In genomic region chr6:27582928-27583725, GRCh38 we compare ENCODE assay signal across 8 cellular contexts.
DNase-seq lines count a peak whose midpoint lies in the region; ATAC-seq and TF ChIP-seq lines count a peak whose summit lies in the region.

No MANE protein-coding gene starts in this region.

- H3K9me3 Mint-ChIP-seq in MCF 10A (ENCODE audit: unreplicated experiment): no peaks in the 10 kb centered on the region
- H3K9me3 Mint-ChIP-seq in neural progenitor cell: peaks cover 2% of the 10 kb centered on the region

- H3K4me1 ChIP-seq in breast epithelium (no peaks in the 10 kb centered on the region), NT2/D1 (ENCODE audit: insufficient read depth, insufficient read length) (no peaks in the 10 kb centered on the region), neural progenitor cell (no peaks in the 10 kb centered on the region), uterus (no peaks in the 10 kb centered on the region)

- H4K20me1 ChIP-seq in neural progenitor cell (ENCODE audit: low read depth): no peaks in the 10 kb centered on the region

- H3K36me3 Mint-ChIP-seq in MCF 10A (ENCODE audit: insufficient read depth, unreplicated experiment): peaks cover 10% of the 10 kb centered on the region
- H3K36me3 Mint-ChIP-seq in neural progenitor cell: peaks cover 2% of the 10 kb centered on the region

- peak overlapping the region; percentile 44 for H3K9ac ChIP-seq in NT2/D1 (ENCODE audit: insufficient read length, low read depth)
- H3K9ac ChIP-seq in neural progenitor cell: no peak overlapping the region

- TF ChIP-seq CTCF in MCF 10A (IDR thresholded peaks at IDR 0.05; ENCODE audit: unreplicated experiment) (no peak), breast epithelium (IDR thresholded peaks at IDR 0.05) (no peak), astrocyte of the spinal cord (IDR thresholded peaks at IDR 0.05; ENCODE audit: low read depth, low read length) (no peak), neural progenitor cell (IDR thresholded peaks at IDR 0.05) (no peak), uterus (IDR thresholded peaks at IDR 0.05) (no peak)

- H3K4me2 ChIP-seq in neural progenitor cell: peak overlapping the region; percentile 66

- H3K27ac ChIP-seq in breast epithelium: no peak overlapping the region
- H3K27ac ChIP-seq in neural progenitor cell: no peak overlapping the region
- no peak overlapping the region for H3K27ac ChIP-seq in uterus

- H3K4me3 ChIP-seq in breast epithelium: no peak overlapping the region
- H3K4me3 ChIP-seq in NT2/D1 (ENCODE audit: insufficient read length, low read depth): peak overlapping the region; percentile 36
- peak overlapping the region; percentile 11 for H3K4me3 ChIP-seq in astrocyte of the spinal cord (ENCODE audit: low read depth, low read length)
- peak overlapping the region; percentile 46 for H3K4me3 ChIP-seq in neural progenitor cell
- no peak overlapping the region for H3K4me3 ChIP-seq in uterus

- POLR2A ChIA-PET in MCF 10A (lab: Yijun Ruan, JAX): interaction anchor here (0.9 to 1.8 kb wide), 5 partner anchors 11 to 19 kb away, joined by 3 to 4 read pairs (median 3); no protein-coding TSS in a partner anchor

- no peaks in the 10 kb centered on the region for H3K79me2 ChIP-seq in neural progenitor cell (ENCODE audit: low read depth)

- H3K36me3 ChIP-seq in breast epithelium: no peaks in the 10 kb centered on the region
- H3K36me3 ChIP-seq in NT2/D1 (ENCODE audit: insufficient read depth, insufficient read length, low read length): no peaks in the 10 kb centered on the region
- H3K36me3 ChIP-seq in neural progenitor cell: no peaks in the 10 kb centered on the region
- no peaks in the 10 kb centered on the region for H3K36me3 ChIP-seq in uterus

- intact Hi-C loops in MCF 10A (cut with micrococcal nuclease): loop anchor here (1.0 kb wide), 1 partner anchor 9 kb away; no protein-coding TSS in a partner anchor
- intact Hi-C loops in breast epithelium (cut with DNase I; ENCODE audit: low total_unique reads): no loop called here
- intact Hi-C loops in uterus (cut with DNase I; ENCODE audit: low total_unique reads): no loop called here

- CTCF ChIA-PET in MCF 10A (lab: Yijun Ruan, JAX): interaction anchor here (0.6 to 1.2 kb wide), 2 partner anchors 26 to 65 kb away, joined by 3 to 6 read pairs; no protein-coding TSS in a partner anchor

- ATAC-seq in HG02571 (IDR thresholded peaks at IDR 0.05; ENCODE audit: unreplicated experiment) (no peak), GM19397 (IDR thresholded peaks at IDR 0.05; ENCODE audit: unreplicated experiment) (no peak)

- H3K27me3 Mint-ChIP-seq in MCF 10A (ENCODE audit: insufficient read depth, unreplicated experiment) (no peaks in the 10 kb centered on the region), neural progenitor cell (ENCODE audit: insufficient read depth, low read depth) (peaks cover 7% of the 10 kb centered on the region)

- H3K27ac Mint-ChIP-seq in MCF 10A (ENCODE audit: low read depth, unreplicated experiment): no peak overlapping the region
- H3K27ac Mint-ChIP-seq in neural progenitor cell: peak overlapping the region; percentile 95

- TF ChIP-seq POLR2A in breast epithelium (IDR thresholded peaks at IDR 0.05) (no peak), uterus (IDR thresholded peaks at IDR 0.05) (no peak)

- BruUV-seq in MCF 10A (replicated peaks; lab: Mats Ljungman, UMichigan): no TSS peak

- DNase-seq in MCF 10A (ENCODE audit: unreplicated experiment): peak; percentile 63
- DNase-seq in breast epithelium (ENCODE audit: low spot score in 2 of 2): no peak
- no peak for DNase-seq in NT2/D1 (ENCODE audit: low read depth, low spot score)
- DNase-seq in astrocyte of the spinal cord (ENCODE audit: low read depth, low spot score): peak; percentile 73
- peak; percentile 58 for DNase-seq in neural progenitor cell (ENCODE audit: low spot score)
- DNase-seq in uterus: no peak

- no peak overlapping the region for H3K4me3 Mint-ChIP-seq in MCF 10A (ENCODE audit: unreplicated experiment)
- peak overlapping the region; percentile 85 for H3K4me3 Mint-ChIP-seq in neural progenitor cell

- H3K4me1 Mint-ChIP-seq in MCF 10A (ENCODE audit: insufficient read depth, unreplicated experiment): peaks cover 5% of the 10 kb centered on the region
- peaks cover 10% of the 10 kb centered on the region for H3K4me1 Mint-ChIP-seq in neural progenitor cell

- H2AFZ ChIP-seq in neural progenitor cell (replicated peaks): no peak overlapping the region

- in situ Hi-C loops in astrocyte of the spinal cord (cut with HindIII; ENCODE audit: low sequenced_read_pairs): no loop called here

- H3F3A ChIP-seq in neural progenitor cell (ENCODE audit: low read depth): peaks cover 9% of the 10 kb centered on the region

- peaks cover 0 to 59% of the 10 kb centered on the region in 2 donors for H3K27me3 ChIP-seq in breast epithelium
- no peaks in the 10 kb centered on the region for H3K27me3 ChIP-seq in NT2/D1 (ENCODE audit: insufficient read depth, insufficient read length)
- peaks cover 23% of the 10 kb centered on the region for H3K27me3 ChIP-seq in neural progenitor cell
- H3K27me3 ChIP-seq in uterus: peaks cover 0 to 12% of the 10 kb centered on the region in 2 donors

- H3K9me3 ChIP-seq in breast epithelium (peaks cover 0 to 6% of the 10 kb centered on the region in 2 donors), NT2/D1 (ENCODE audit: insufficient read depth, low read length) (no peaks in the 10 kb centered on the region), neural progenitor cell (ENCODE audit: low read depth) (no peaks in the 10 kb centered on the region), uterus (no peaks in the 10 kb centered on the region)

Comparison
In these comparisons a context has a peak if more than half of its experiments do, and no peak if none do; other contexts are left out.
1. DNase-seq: peak in MCF 10A (single experiment), astrocyte of the spinal cord (single experiment) and neural progenitor cell (single experiment); none in breast epithelium (0 of 2), NT2/D1 (single experiment) and uterus (0 of 2).
2. H3K4me3 ChIP-seq: peak in NT2/D1 (single experiment), astrocyte of the spinal cord (single experiment) and neural progenitor cell (single experiment); none in breast epithelium (0 of 3) and uterus (0 of 2).